ENCODE assay signal across 18 cellular contexts in the genomic region with DNA sequence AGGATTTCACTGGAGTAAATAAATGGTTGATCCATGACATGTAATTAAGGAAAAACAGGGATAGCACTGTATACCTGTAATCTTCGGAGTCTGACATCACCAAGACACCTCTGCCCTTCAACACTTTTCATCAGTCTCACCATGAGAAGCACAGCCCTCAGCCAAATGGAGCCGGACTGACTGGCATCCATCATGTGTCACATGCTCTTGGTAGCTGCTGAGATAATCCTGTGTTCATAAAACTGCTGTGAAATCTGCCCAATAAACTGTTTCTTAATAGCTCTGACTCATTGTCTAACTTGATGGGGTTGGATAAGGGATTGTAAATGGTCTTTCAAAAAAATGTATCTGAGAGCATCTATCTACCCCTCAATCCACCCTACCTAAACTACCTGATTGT. TPM values are rescaled to one million over a fixed set of nuclear protein-coding genes. Genes with fewer than 3 reads are reported as not detected.
DNase-seq lines count a peak whose midpoint lies in the region; ATAC-seq and TF ChIP-seq lines count a peak whose summit lies in the region.
"Had no signal": no experiment of that assay in that cellular context is flagged by ENCODE, and none has a peak within 500 bp of the region (broad histone marks: within the 10 kb centered on the region; RNA-seq: fewer than 3 reads in every experiment).

No MANE protein-coding gene starts in this region.

- H2BK120ac ChIP-seq in IMR-90 (ENCODE audit: low read depth, low read length), result no peak overlapping the region

- WGBS in IMR-90 (ENCODE audit: extremely low coverage in 2 of 2, insufficient read length in 1 of 2), 2 experiments, result no CpG with 5 or more reads among the region's 2 CpGs
- WGBS in smooth muscle cell (ENCODE audit: low lambda C conversion rate), result 11% methylated on average over 2 of the region's 2 CpGs
- WGBS in body of pancreas, 2 donors, result 45 to 50% methylated on average over 2 of the region's 2 CpGs

- no peaks in the 10 kb centered on the region for H3K79me1 ChIP-seq in IMR-90 (ENCODE audit: low read depth in 1 of 2, low read length in 2 of 2)

- H4K20me1 ChIP-seq in IMR-90 (ENCODE audit: insufficient read depth, low read length), result no peaks in the 10 kb centered on the region
- H4K20me1 ChIP-seq in smooth muscle cell (ENCODE audit: low read depth), result no peaks in the 10 kb centered on the region

- no peak overlapping the region for H2AK5ac ChIP-seq in IMR-90 (ENCODE audit: low read depth, low read length)

- POLR2A ChIA-PET in IMR-90 (lab: Charles Lee; ENCODE audit: unreplicated experiment), result no interaction called here

- DNase-seq in Daoy (ENCODE audit: low read depth) (peak; percentile 8), IMR-90 (peak; percentile 6), epithelial cell of esophagus (ENCODE audit: low read depth) (peak; percentile 5), smooth muscle cell (lab: John Stamatoyannopoulos, UW; ENCODE audit: unreplicated experiment) (no peak), body of pancreas (no peak), GM10266 (ENCODE audit: extremely low spot score) (no peak)
- DNase-seq: ACHN, H9, KBM-7, NCI-H1436, NCI-H2029 treated with DMSO at 0.1 percent for 48 hours, NCI-H2171, NCI-H446 treated with DMSO at 0.1 percent for 48 hours, Peyer's patch, SW 1271 had no signal

- no peak overlapping the region for H3K18ac ChIP-seq in IMR-90 (ENCODE audit: low read depth, low read length)

- 0 out of 2 replicates have a peak overlapping the region, but pooled peaks have one; percentile 14 for H3K14ac ChIP-seq in IMR-90 (replicated peaks; ENCODE audit: low read depth, low read length)

- no peak overlapping the region for H3K27ac ChIP-seq in IMR-90 (ENCODE audit: insufficient read depth, low read length)
- peak overlapping the region; percentile 27 for H3K27ac ChIP-seq in smooth muscle cell (ENCODE audit: low read depth)
- H3K27ac ChIP-seq in body of pancreas, result no peak overlapping the region
- H3K27ac ChIP-seq: C4-2B, Peyer's patch had no signal

- H3K4ac ChIP-seq in IMR-90 (ENCODE audit: low read depth, low read length), result no peak overlapping the region

- H3K4me1 ChIP-seq in IMR-90 (ENCODE audit: control insufficient read depth, insufficient read depth, low read length), result no peaks in the 10 kb centered on the region
- H3K4me1 ChIP-seq in smooth muscle cell (ENCODE audit: low read depth), result no peaks in the 10 kb centered on the region
- no peaks in the 10 kb centered on the region for H3K4me1 ChIP-seq in body of pancreas
- H3K4me1 ChIP-seq: Peyer's patch had no signal

- dilution Hi-C loops in IMR-90 (cut with HindIII; ENCODE audit: low sequenced_read_pairs, unreplicated experiment), result no loop called here

- H3K23ac ChIP-seq in IMR-90 (ENCODE audit: low read depth, low read length), result no peak overlapping the region

- H4K91ac ChIP-seq in IMR-90 (ENCODE audit: insufficient read depth, low read depth, low read length), result no peak overlapping the region

- intact Hi-C loops in IMR-90 (cut with micrococcal nuclease), result no loop called here
- intact Hi-C loops in body of pancreas (cut with DNase I), result no loop called here

- H4K5ac ChIP-seq in IMR-90 (ENCODE audit: low read depth, low read length), result no peak overlapping the region

- BruUV-seq in IMR-90 (replicated peaks; lab: Mats Ljungman, UMichigan), result no TSS peak

- no peak overlapping the region for H4K8ac ChIP-seq in IMR-90 (ENCODE audit: low read depth in 2 of 2, low read length in 2 of 2)

- H3K9me1 ChIP-seq in IMR-90 (ENCODE audit: insufficient read depth, low read length), result no peaks in the 10 kb centered on the region

- CTCF ChIA-PET in IMR-90 (lab: Yijun Ruan, JAX), result no interaction called here

- H3K36me3 ChIP-seq in IMR-90 (ENCODE audit: control insufficient read depth, insufficient read depth, low read length) (no peaks in the 10 kb centered on the region), smooth muscle cell (ENCODE audit: low read depth) (no peaks in the 10 kb centered on the region), body of pancreas (replicated peaks in 1 of 2; ENCODE audit: insufficient read depth in 1 of 2, low read depth in 2 of 2) (no peaks in the 10 kb centered on the region)
- H3K36me3 ChIP-seq: Peyer's patch had no signal

- no peaks in the 10 kb centered on the region for H3K27me3 ChIP-seq in IMR-90 (ENCODE audit: control insufficient read depth, insufficient read depth, low read length)
- peaks cover 15% of the 10 kb centered on the region for H3K27me3 ChIP-seq in smooth muscle cell (ENCODE audit: low read depth)
- H3K27me3 ChIP-seq in body of pancreas, result no peaks in the 10 kb centered on the region
- H3K27me3 ChIP-seq: Peyer's patch had no signal

- no peak overlapping the region for H2AFZ ChIP-seq in IMR-90 (replicated peaks; ENCODE audit: low read length, poor library complexity)
- H2AFZ ChIP-seq in smooth muscle cell (ENCODE audit: low read depth), result no peak overlapping the region

- H3K56ac ChIP-seq in IMR-90 (ENCODE audit: extremely low read depth, insufficient read depth, low read length), result no peak overlapping the region

- H2BK15ac ChIP-seq in IMR-90 (ENCODE audit: low read depth, low read length), result no peak overlapping the region

- no peaks in the 10 kb centered on the region for H3F3A ChIP-seq in smooth muscle cell (ENCODE audit: low read depth)

- TF ChIP-seq RAD21 in IMR-90 (IDR thresholded peaks at IDR 0.05; ENCODE audit: low read length), result no peak

- H3K4me3 ChIP-seq in IMR-90 (ENCODE audit: insufficient read depth, low read depth, low read length), result no peak overlapping the region
- H3K4me3 ChIP-seq in epithelial cell of esophagus (ENCODE audit: low read length), result no peak overlapping the region
- H3K4me3 ChIP-seq in smooth muscle cell, result no peak overlapping the region
- no peak overlapping the region for H3K4me3 ChIP-seq in body of pancreas
- H3K4me3 ChIP-seq: Peyer's patch had no signal

- H2AK9ac ChIP-seq in IMR-90 (replicated peaks; ENCODE audit: low read depth, low read length, poor library complexity), result no peak overlapping the region

- in situ Hi-C loops in IMR-90 (cut with MboI; ENCODE audit: low sequenced_read_pairs), result no loop called here

- ATAC-seq in IMR-90 (ENCODE audit: low read depth) (no peak), body of pancreas (no peak), HG03469 (IDR thresholded peaks at IDR 0.05; ENCODE audit: unreplicated experiment) (no peak)
- ATAC-seq: Right ventricle myocardium inferior had no signal

- H3K9ac ChIP-seq in IMR-90 (ENCODE audit: low read depth, low read length), result no peak overlapping the region
- H3K9ac ChIP-seq in smooth muscle cell (ENCODE audit: low read depth), result no peak overlapping the region

- TF ChIP-seq CTCF in IMR-90 (conservative IDR thresholded peaks at IDR 0.05; ENCODE audit: low read depth, low read length), result no peak
- no peak for TF ChIP-seq CTCF in epithelial cell of esophagus (IDR thresholded peaks at IDR 0.05; ENCODE audit: insufficient read depth, low read depth, low read length, missing control alignments)
- no peak for TF ChIP-seq CTCF in smooth muscle cell (IDR thresholded peaks at IDR 0.05; ENCODE audit: borderline replicate concordance, insufficient read depth, poor library complexity, severe bottlenecking)
- no peak for TF ChIP-seq CTCF in body of pancreas (IDR thresholded peaks at IDR 0.05)
- TF ChIP-seq CTCF in GM10266 (IDR thresholded peaks at IDR 0.05; ENCODE audit: control insufficient read depth, insufficient read depth, low read depth, missing control alignments), result no peak

- no peaks in the 10 kb centered on the region for H3K79me2 ChIP-seq in smooth muscle cell (ENCODE audit: low read depth)

- no peak overlapping the region for H2BK5ac ChIP-seq in IMR-90 (ENCODE audit: low read depth, low read length, poor library complexity, severe bottlenecking)

- no peak overlapping the region for H3K4me2 ChIP-seq in IMR-90 (ENCODE audit: low read depth, low read length)
- H3K4me2 ChIP-seq in smooth muscle cell, result no peak overlapping the region

- H2BK20ac ChIP-seq in IMR-90 (ENCODE audit: low read depth, low read length), result no peak overlapping the region

- TF ChIP-seq POLR2A in IMR-90 (IDR thresholded peaks at IDR 0.05; ENCODE audit: low read depth, low read length) (no peak), body of pancreas (IDR thresholded peaks at IDR 0.05) (no peak)

- H3K9me3 ChIP-seq in IMR-90 (ENCODE audit: control insufficient read depth, insufficient read depth, low read length) (no peaks in the 10 kb centered on the region), smooth muscle cell (replicated peaks; ENCODE audit: low read depth) (no peaks in the 10 kb centered on the region), body of pancreas (no peaks in the 10 kb centered on the region)
- H3K9me3 ChIP-seq: Peyer's patch had no signal

TF ChIP-seq in IMR-90, 13 proteins besides CTCF, POLR2A, EP300 and RAD21:
- TF ChIP-seq NFE2L2 (IDR thresholded peaks at IDR 0.05; ENCODE audit: low read depth, low read length) (no peak), MXI1 (IDR thresholded peaks at IDR 0.05; ENCODE audit: borderline replicate concordance, low read depth, low read length) (no peak), MAFK (IDR thresholded peaks at IDR 0.05; ENCODE audit: low read depth, low read length) (no peak), BHLHE40 (IDR thresholded peaks at IDR 0.05; ENCODE audit: low read depth, low read length) (no peak), CEBPB (IDR thresholded peaks at IDR 0.05; ENCODE audit: low read depth, low read length) (no peak), RCOR1 (IDR thresholded peaks at IDR 0.05; ENCODE audit: insufficient replicate concordance, low read length) (no peak)

RNA-seq across cellular contexts. Expression of gene KCNH5, which starts 33.6 kb away (rescaled TPM):
- total RNA-seq in Daoy (2014; rRNA removed; shearing (Covaris generic)), result 1.1 and 3.7 TPM in 2 replicates
- under 0.01 TPM in 2 replicates for total RNA-seq in IMR-90 (2012; rRNA removed)
- 0.03 and 0.04 TPM in 2 replicates for polyA plus RNA-seq in IMR-90 (2012; rRNA removed)
- polyA plus RNA-seq in IMR-90 (2012; cell fraction: cytosol; rRNA removed), result 0.01 and 0.02 TPM in 2 replicates
- polyA plus RNA-seq in IMR-90 (2012; cell fraction: nucleus; rRNA removed; ENCODE audit: low replicate concordance), result 0.05 TPM in 1 of 2 replicates, not detected in the other
- total RNA-seq in smooth muscle cell, result 0.54 and 1.2 TPM in 2 replicates
- polyA plus RNA-seq in smooth muscle cell, result 0.01 and 0.03 TPM in 2 replicates
- not detected for total RNA-seq in body of pancreas
- total RNA-seq: Peyer's patch, Right ventricle myocardium inferior had no signal

Comparison
In these comparisons a context has a peak if more than half of its experiments do, and no peak if none do; other contexts are left out.
1. DNase-seq: peak in Daoy (single experiment), IMR-90 (single experiment) and epithelial cell of esophagus (single experiment); none in smooth muscle cell (single experiment), body of pancreas (0 of 4) and GM10266 (single experiment).